In genomic region chr4:127985989-127986388, GRCh38 we compare ENCODE assay signal across 14 cellular contexts. TPM values are rescaled to one million over a fixed set of nuclear protein-coding genes. Genes with fewer than 3 reads are reported as not detected.
DNase-seq lines count a peak whose midpoint lies in the region; ATAC-seq, FAIRE-seq and TF ChIP-seq lines count a peak whose summit lies in the region.
"Had no signal": no experiment of that assay in that cellular context is flagged by ENCODE, and none has a peak within 500 bp of the region (broad histone marks: within the 10 kb centered on the region; RNA-seq: fewer than 3 reads in every experiment).

No MANE protein-coding gene starts in this region.

- TF ChIP-seq POLR2A in HCT116 (IDR thresholded peaks at IDR 0.05; ENCODE audit: borderline replicate concordance, extremely low read depth, insufficient read depth, insufficient read length) (no peak), K562 (conservative IDR thresholded peaks at IDR 0.05) (no peak)

- H3K4me1 ChIP-seq in HCT116 (ENCODE audit: control insufficient read depth in 1 of 2, insufficient read depth in 2 of 2, low read length in 2 of 2) (no peaks in the 10 kb centered on the region), K562 (replicated peaks in 1 of 2; ENCODE audit: control insufficient read depth in 2 of 2, insufficient read depth in 2 of 2, low read length in 2 of 2) (no peaks in the 10 kb centered on the region), foreskin keratinocyte (no peaks in the 10 kb centered on the region)

- no peaks in the 10 kb centered on the region for H3K79me2 ChIP-seq in HCT116 (ENCODE audit: insufficient read depth, low read length)
- H3K79me2 ChIP-seq in K562 (ENCODE audit: control insufficient read depth, insufficient read depth, low read length) = 0 out of 3 replicates have a peak, but pooled peaks cover 3% of the 10 kb centered on the region

- H2AFZ ChIP-seq in HCT116 (ENCODE audit: low read depth, low read length, poor library complexity, severe bottlenecking) (no peak overlapping the region), K562 (ENCODE audit: low read depth, low read length) (no peak overlapping the region)

- RAD21 ChIA-PET in HCT116 (lab: Charles Lee; ENCODE audit: low non-redundant PET in 1 of 2, low total read pairs in 2 of 2, uncharacterized antibody in 2 of 2, unreplicated experiment in 2 of 2) = no interaction called here

- H3K9me3 ChIP-seq in HCT116 (ENCODE audit: control insufficient read depth in 1 of 2, insufficient read depth in 1 of 2, low read depth in 1 of 2, low read length in 2 of 2) (no peaks in the 10 kb centered on the region), K562 (replicated peaks; ENCODE audit: control insufficient read depth, insufficient read depth, low read depth, low read length) (no peaks in the 10 kb centered on the region)

- DNase-seq in HCT116 (ENCODE audit: low read depth, low spot score) = no peak
- DNase-seq in K562 (ENCODE audit: extremely low read depth in 1 of 4, low spot score in 3 of 4) = peak in 1 of 4 experiments; percentile 10
- DNase-seq in foreskin keratinocyte = no peak
- DNase-seq in posterior vena cava (ENCODE audit: low spot score) = no peak
- DNase-seq in sciatic nerve (ENCODE audit: low spot score) = no peak
- no peak for DNase-seq in activated naive CD4-positive, alpha-beta T cell (lab: John Stamatoyannopoulos, UW)
- DNase-seq: Karpas-422, NCI-H1417 treated with DMSO at 0.1 percent for 48 hours, NCI-H2029 treated with DMSO at 0.1 percent for 48 hours, NCI-H2227 treated with DMSO at 0.1 percent for 48 hours, NCI-H526, T-helper 2 cell had no signal

- H3K4me3 ChIP-seq in HCT116 (replicated peaks in 1 of 2; ENCODE audit: low read depth in 1 of 2, low read length in 2 of 2) (no peak overlapping the region), K562 (no peak overlapping the region)

- BruUV-seq in HCT116 (replicated peaks; lab: Mats Ljungman, UMichigan) (no TSS peak), K562 (replicated peaks; lab: Mats Ljungman, UMichigan) (no TSS peak)

- in situ Hi-C loops in K562 (cut with MboI) = no loop called here

- TF ChIP-seq RAD21 in HCT116 (IDR thresholded peaks at IDR 0.05; ENCODE audit: low read depth) = peak; percentile 45
- no peak; a peak in 2 of 4 replicates for TF ChIP-seq RAD21 in K562 (CRISPR knock-in tag; conservative IDR thresholded peaks at IDR 0.05 in 1 of 2, IDR thresholded peaks at IDR 0.05 in 1 of 2)

- POLR2A ChIA-PET in HCT116 (lab: Charles Lee) = no interaction called here
- POLR2A ChIA-PET in K562 (lab: Yijun Ruan, JAX) = interaction anchor here (0.6 kb wide), 1 partner anchor 11 kb away, joined by 3 read pairs; no protein-coding TSS in a partner anchor

- ATAC-seq in HCT116 (no peak), K562 (peak; percentile 68), foreskin keratinocyte (no peak), sciatic nerve (no peak)
- ATAC-seq: Right ventricle myocardium inferior had no signal

- H3K27ac ChIP-seq in C4-2B (no peak overlapping the region), HCT116 (ENCODE audit: low read depth, low read length) (no peak overlapping the region), K562 (ENCODE audit: extremely low read depth, low read depth, low read length) (no peak overlapping the region), foreskin keratinocyte (no peak overlapping the region)

- WGBS in K562 (ENCODE audit: insufficient coverage, low coverage, missing lambda C conversion rate) = 92% methylated on average over 1 of the region's 1 CpG

- FAIRE-seq in K562 (lab: Jason Lieb, UNC) = no peak

- H3K9ac ChIP-seq in HCT116 (ENCODE audit: low read length) (no peak overlapping the region), K562 (ENCODE audit: insufficient read depth in 1 of 2, low read depth in 2 of 2, low read length in 2 of 2) (no peak overlapping the region)

- TF ChIP-seq EP300 in K562 (IDR thresholded peaks at IDR 0.05; ENCODE audit: low read length) = no peak

- CTCF ChIA-PET in HCT116 (lab: Charles Lee) (no interaction called here), K562 (lab: Yijun Ruan, JAX; ENCODE audit: low intra/inter-chr PET ratio) (interaction anchor here (0.7 kb wide), 1 partner anchor 380 kb away, joined by 3 read pairs; no protein-coding TSS in a partner anchor)

- no peak overlapping the region for H3K4me2 ChIP-seq in HCT116 (ENCODE audit: low read length)
- no peak overlapping the region for H3K4me2 ChIP-seq in K562 (ENCODE audit: insufficient read depth, low read length)

- TF ChIP-seq CTCF in C4-2B (conservative IDR thresholded peaks at IDR 0.05) = peak; percentile 20
- TF ChIP-seq CTCF in HCT116 (IDR thresholded peaks at IDR 0.05 in 2 of 3, conservative IDR thresholded peaks at IDR 0.05 in 1 of 3; ENCODE audit: borderline replicate concordance in 1 of 3, insufficient read depth in 1 of 3, low read depth in 2 of 3, low read length in 2 of 3) = 0 out of 6 replicates have a peak, but pooled peaks of 2 of the 3 experiments have one; percentile 4 to 21
- peak; percentile 17 to 41 (median 20); a peak in 3 of 6 replicates for TF ChIP-seq CTCF in K562 (IDR thresholded peaks at IDR 0.05 in 2 of 3, conservative IDR thresholded peaks at IDR 0.05 in 1 of 3; ENCODE audit: insufficient read depth in 2 of 3, low read depth in 1 of 3, low read length in 3 of 3)
- TF ChIP-seq CTCF in foreskin keratinocyte (conservative IDR thresholded peaks at IDR 0.05) = peak; percentile 33

- H3K27me3 ChIP-seq in HCT116 (ENCODE audit: insufficient read depth, low read length) (no peaks in the 10 kb centered on the region), K562 (ENCODE audit: control insufficient read depth in 2 of 2, insufficient read depth in 2 of 2, low read length in 2 of 2) (no peaks in the 10 kb centered on the region), foreskin keratinocyte (no peaks in the 10 kb centered on the region)

- intact Hi-C loops in HCT116 (cut with micrococcal nuclease) (no loop called here), K562 (cut with micrococcal nuclease) (no loop called here), posterior vena cava (cut with DNase I) (no loop called here), sciatic nerve (cut with DNase I) (no loop called here)

- no peaks in the 10 kb centered on the region for H3K9me1 ChIP-seq in K562 (ENCODE audit: control insufficient read depth, insufficient read depth, low read length)

- H4K20me1 ChIP-seq in HCT116 (ENCODE audit: insufficient read depth) (no peaks in the 10 kb centered on the region), K562 (replicated peaks; ENCODE audit: control insufficient read depth, insufficient read depth, low read length) (no peaks in the 10 kb centered on the region)

- H3K36me3 ChIP-seq in HCT116 (ENCODE audit: control insufficient read depth in 1 of 2, insufficient read depth in 2 of 2, low read length in 2 of 2) (peaks cover 0 to 2% of the 10 kb centered on the region in 2 experiments; a peak in 1 of 4 replicates), K562 (ENCODE audit: control insufficient read depth, insufficient read depth, low read length) (peaks cover 46% of the 10 kb centered on the region; the same call in 2 of the 3 replicates)

- no peaks in the 10 kb centered on the region for H3K9me2 ChIP-seq in HCT116 (ENCODE audit: insufficient read depth)

RNA-seq across cellular contexts. Expression of gene ABHD18, which starts 20.8 kb away (rescaled TPM):
- total RNA-seq in HCT116 (2021; ENCODE audit: unreplicated experiment) (9.7 TPM), K562 (2014; rRNA removed) (7.8 and 11.0 TPM in 2 replicates), K562 (2014; rRNA removed; fragmentation: Illumina TruSeq; extraction: Trizol) (20.3 and 23.6 TPM in 2 replicates), K562 (2015; rRNA removed; fragmentation: Illumina TruSeq; extraction: Trizol) (21.8 and 25.0 TPM in 2 replicates), K562 (2021) (17.7 and 19.1 TPM in 2 replicates), foreskin keratinocyte (5.9 and 6.3 TPM in 2 replicates), posterior vena cava (10 to 100 TPM in 1 of 2 donors, 1 to 10 TPM in 1; 8.0 to 10.8 TPM), sciatic nerve (14.2 TPM)
- 2.6 and 3.9 TPM in 2 replicates for polyA plus RNA-seq in HCT116 (2012)
- total RNA-seq in K562 (2011; cell fraction: chromatin; rRNA removed; ENCODE audit: low replicate concordance) = 18.4 and 36.0 TPM in 2 replicates
- 9.3 and 9.5 TPM in 2 replicates for total RNA-seq in K562 (2011; cell fraction: nucleolus; rRNA removed)
- total RNA-seq in K562 (2011; cell fraction: nucleoplasm; rRNA removed) = 17.0 and 26.9 TPM in 2 replicates
- polyA plus RNA-seq in K562 (2011; rRNA removed) (12.6 and 16.0 TPM in 2 replicates), K562 (2014; fragmentation: Illumina TruSeq; extraction: Trizol) (17.7 and 22.6 TPM in 2 replicates), K562 (2014; fragmentation: Nextera tagmentation; extraction: Ambion mirVana) (1 to 10 TPM; 6.1 to 6.9 TPM), K562 (2014; rRNA removed) (10.9 and 14.4 TPM in 2 replicates), foreskin keratinocyte (1.7 and 2.1 TPM in 2 replicates)
- polyA plus RNA-seq in K562 (2011; cell fraction: cytosol; rRNA removed) = 3.1 and 5.1 TPM in 2 replicates
- polyA plus RNA-seq in K562 (2011; cell fraction: nucleus; rRNA removed) = 9.5 and 10.7 TPM in 2 replicates
- 9.3 and 11.6 TPM in 2 replicates for polyA plus RNA-seq in K562 (2012)
- 18.0 and 22.9 TPM in 2 replicates for polyA minus RNA-seq in K562 (2011; rRNA and poly(A)+ RNA removed)
- 8.8 and 16.7 TPM in 2 replicates for polyA minus RNA-seq in K562 (2011; cell fraction: cytosol; rRNA and poly(A)+ RNA removed)
- polyA minus RNA-seq in K562 (2011; cell fraction: nucleus; rRNA and poly(A)+ RNA removed) = 11.8 and 18.7 TPM in 2 replicates

RNA-seq across cellular contexts. Expression of gene MFSD8, which starts 21.0 kb away (rescaled TPM):
- 17.1 TPM for total RNA-seq in HCT116 (2021; ENCODE audit: unreplicated experiment)
- polyA plus RNA-seq in HCT116 (2012) = 4.0 and 6.0 TPM in 2 replicates
- 70.1 and 143 TPM in 2 replicates for total RNA-seq in K562 (2011; cell fraction: chromatin; rRNA removed; ENCODE audit: low replicate concordance)
- 30.9 and 40.9 TPM in 2 replicates for total RNA-seq in K562 (2011; cell fraction: nucleolus; rRNA removed)
- total RNA-seq in K562 (2011; cell fraction: nucleoplasm; rRNA removed) = 60.1 and 88.7 TPM in 2 replicates
- 7.0 and 14.2 TPM in 2 replicates for total RNA-seq in K562 (2014; rRNA removed)
- total RNA-seq in K562 (2014; rRNA removed; fragmentation: Illumina TruSeq; extraction: Trizol) = 20.9 and 24.0 TPM in 2 replicates
- 16.5 and 18.7 TPM in 2 replicates for total RNA-seq in K562 (2015; rRNA removed; fragmentation: Illumina TruSeq; extraction: Trizol)
- total RNA-seq in K562 (2021) = 16.2 and 17.8 TPM in 2 replicates
- 24.8 and 27.2 TPM in 2 replicates for polyA plus RNA-seq in K562 (2011; rRNA removed)
- polyA plus RNA-seq in K562 (2011; cell fraction: cytosol; rRNA removed) = 5.3 and 11.6 TPM in 2 replicates
- 30.1 and 48.0 TPM in 2 replicates for polyA plus RNA-seq in K562 (2011; cell fraction: nucleus; rRNA removed)
- 7.0 and 10.0 TPM in 2 replicates for polyA plus RNA-seq in K562 (2012)
- 11.5 and 11.9 TPM in 2 replicates for polyA plus RNA-seq in K562 (2014; fragmentation: Illumina TruSeq; extraction: Trizol)
- 10 to 100 TPM; 25.2 to 25.4 TPM for polyA plus RNA-seq in K562 (2014; fragmentation: Nextera tagmentation; extraction: Ambion mirVana)
- 13.4 and 16.6 TPM in 2 replicates for polyA plus RNA-seq in K562 (2014; rRNA removed)
- 42.3 and 46.5 TPM in 2 replicates for polyA minus RNA-seq in K562 (2011; rRNA and poly(A)+ RNA removed)
- polyA minus RNA-seq in K562 (2011; cell fraction: cytosol; rRNA and poly(A)+ RNA removed) = 7.5 and 12.7 TPM in 2 replicates
- 26.8 and 36.1 TPM in 2 replicates for polyA minus RNA-seq in K562 (2011; cell fraction: nucleus; rRNA and poly(A)+ RNA removed)
- 12.9 and 15.8 TPM in 2 replicates for total RNA-seq in foreskin keratinocyte
- 7.9 and 8.7 TPM in 2 replicates for polyA plus RNA-seq in foreskin keratinocyte
- 10 to 100 TPM; 22.8 to 24.4 TPM for total RNA-seq in posterior vena cava
- total RNA-seq in sciatic nerve = 37.5 TPM
